21 cellular contexts compared by ENCODE assay signal in genomic region chr3:194224536-194224935, GRCh38.
A peak's percentile ranks its signal among the peaks of the same experiment; 100 is the strongest.
DNase-seq lines count a peak whose midpoint lies in the region; ATAC-seq and TF ChIP-seq lines count a peak whose summit lies in the region.
"Had no signal": no experiment of that assay in that cellular context is flagged by ENCODE, and none has a peak within 500 bp of the region (broad histone marks: within the 10 kb centered on the region; RNA-seq: fewer than 3 reads in every experiment).

No MANE protein-coding gene starts in this region.

- intact Hi-C loops in activated CD4-positive, alpha-beta T cell treated with anti-CD3 and anti-CD28 coated beads for 36 hours (cut with DNase I, micrococcal nuclease), result no loop called here
- intact Hi-C loops in right lobe of liver (cut with DNase I), result no loop called here

- no peaks in the 10 kb centered on the region for H3K36me3 Mint-ChIP-seq in activated CD4-positive, alpha-beta T cell treated with anti-CD3 and anti-CD28 coated beads for 36 hours (ENCODE audit: low read depth)
- no peaks in the 10 kb centered on the region for H3K36me3 Mint-ChIP-seq in brain
- H3K36me3 Mint-ChIP-seq in progenitor cell of endocrine pancreas (ENCODE audit: insufficient read depth), result peaks cover 2% of the 10 kb centered on the region
- H3K36me3 Mint-ChIP-seq: stimulated activated memory B cell treated with anti-CD40 and anti-IgM and Interleukin-4, amounts not matched to agents 10 μg/mL and 1 μg/mL and 100 μg/mL, for 72 hours had no signal

- H3K27me3 ChIP-seq in right lobe of liver, result no peaks in the 10 kb centered on the region

- H3K27ac Mint-ChIP-seq in activated CD4-positive, alpha-beta T cell treated with anti-CD3 and anti-CD28 coated beads for 36 hours, result no peak overlapping the region
- H3K27ac Mint-ChIP-seq in brain (peak overlapping the region in 4 of 5 experiments; percentile 15 to 79 (median 47)), progenitor cell of endocrine pancreas (peak overlapping the region; percentile 43)
- H3K27ac Mint-ChIP-seq: activated B cell treated with CpG ODN at 0.5 μM for 24 hours; nephron progenitor cell; stimulated activated memory B cell treated with anti-CD40 and anti-IgM and Interleukin-4, amounts not matched to agents 10 μg/mL and 1 μg/mL and 100 μg/mL, for 72 hours; T-helper 17 cell had no signal

- H3K9me3 Mint-ChIP-seq in activated CD4-positive, alpha-beta T cell treated with anti-CD3 and anti-CD28 coated beads for 36 hours (ENCODE audit: low read depth), result no peaks in the 10 kb centered on the region
- peaks cover 0 to 17% (median 8%) of the 10 kb centered on the region in 5 experiments for H3K9me3 Mint-ChIP-seq in brain
- H3K9me3 Mint-ChIP-seq in progenitor cell of endocrine pancreas (ENCODE audit: low read depth), result peaks cover 6% of the 10 kb centered on the region
- H3K9me3 Mint-ChIP-seq: activated B cell treated with CpG ODN at 0.5 μM for 24 hours; stimulated activated memory B cell treated with anti-CD40 and anti-IgM and Interleukin-4, amounts not matched to agents 10 μg/mL and 1 μg/mL and 100 μg/mL, for 72 hours had no signal

- H3K4me1 ChIP-seq in right lobe of liver, result no peaks in the 10 kb centered on the region
- H3K4me1 ChIP-seq: tibial artery had no signal

- no peak overlapping the region for H3K27ac ChIP-seq in right lobe of liver
- H3K27ac ChIP-seq: tibial artery had no signal

- TF ChIP-seq POLR2A in right lobe of liver (IDR thresholded peaks at IDR 0.05), result no peak

- WGBS in right lobe of liver (ENCODE audit: insufficient coverage, low coverage, low lambda C conversion rate, missing lambda C conversion rate), result 52% methylated on average over 6 of the region's 6 CpGs

- H3K4me3 Mint-ChIP-seq in activated CD4-positive, alpha-beta T cell treated with anti-CD3 and anti-CD28 coated beads for 36 hours, result no peak overlapping the region
- H3K4me3 Mint-ChIP-seq in brain, result no peak overlapping the region
- H3K4me3 Mint-ChIP-seq in progenitor cell of endocrine pancreas (ENCODE audit: low read depth), result no peak overlapping the region
- H3K4me3 Mint-ChIP-seq: activated B cell treated with CpG ODN at 0.5 μM for 24 hours; nephron progenitor cell; stimulated activated memory B cell treated with anti-CD40 and anti-IgM and Interleukin-4, amounts not matched to agents 10 μg/mL and 1 μg/mL and 100 μg/mL, for 72 hours; T-helper 17 cell had no signal

- CTCF ChIA-PET in activated CD4-positive, alpha-beta T cell treated with anti-CD3 and anti-CD28 coated beads for 36 hours (lab: Charles Lee), result no interaction called here

- no peaks in the 10 kb centered on the region for H3K9me3 ChIP-seq in right lobe of liver
- H3K9me3 ChIP-seq: esophagus squamous epithelium, tibial artery had no signal

- H3K36me3 ChIP-seq in right lobe of liver, result no peaks in the 10 kb centered on the region
- H3K36me3 ChIP-seq: esophagus squamous epithelium, tibial artery had no signal

- peaks cover 8% of the 10 kb centered on the region for H3K4me1 Mint-ChIP-seq in activated CD4-positive, alpha-beta T cell treated with anti-CD3 and anti-CD28 coated beads for 36 hours
- H3K4me1 Mint-ChIP-seq in brain (peaks cover 41% of the 10 kb centered on the region), progenitor cell of endocrine pancreas (ENCODE audit: low read depth) (peaks cover 11% of the 10 kb centered on the region)

- peak; percentile 57 for ATAC-seq in activated CD4-positive, alpha-beta T cell treated with anti-CD3 and anti-CD28 coated beads for 36 hours
- ATAC-seq in right lobe of liver (no peak), GM21381 (IDR thresholded peaks at IDR 0.05; ENCODE audit: unreplicated experiment) (no peak)
- ATAC-seq: stimulated activated memory B cell treated with anti-CD40 and anti-IgM and Interleukin-4, amounts not matched to agents 10 μg/mL and 1 μg/mL and 100 μg/mL, for 72 hours; T-helper 17 cell had no signal

- POLR2A ChIA-PET in activated CD4-positive, alpha-beta T cell treated with anti-CD3 and anti-CD28 coated beads for 36 hours (lab: Charles Lee), result no interaction called here

- H3K4me3 ChIP-seq in right lobe of liver, result no peak overlapping the region
- H3K4me3 ChIP-seq: esophagus squamous epithelium, tibial artery had no signal

- TF ChIP-seq CTCF in brain (conservative IDR thresholded peaks at IDR 0.05) (no peak), progenitor cell of endocrine pancreas (IDR thresholded peaks at IDR 0.05; ENCODE audit: unreplicated experiment) (no peak), right lobe of liver (IDR thresholded peaks at IDR 0.05) (no peak)

- DNase-seq in activated CD4-positive, alpha-beta T cell treated with anti-CD3 and anti-CD28 coated beads for 36 hours, result peak; percentile 25
- DNase-seq in activated CD4-positive, alpha-beta T cell treated with anti-CD3 and anti-CD28 coated beads, Interleukin-2, amount 50 U/mL, for 48 hours, result no peak
- DNase-seq in NCI-H1105 treated with DMSO at 0.1 percent for 48 hours (lab: John Stamatoyannopoulos, UW) (peak; percentile 18), progenitor cell of endocrine pancreas (ENCODE audit: low spot score, unreplicated experiment) (no peak), right lobe of liver (no peak), DMS 273 (lab: John Stamatoyannopoulos, UW; ENCODE audit: unreplicated experiment) (no peak)
- DNase-seq: activated B cell treated with CpG ODN at 0.5 μM for 24 hours; activated effector memory CD4-positive, alpha-beta T cell treated with anti-CD3 and anti-CD28 coated beads, Interleukin-2, amount 50 U/mL, for 16 hours; C1 segment of cervical spinal cord; central memory CD4-positive, alpha-beta T cell; DMS 273 treated with DMSO at 0.1 percent for 48 hours; esophagus squamous epithelium; GF-D8; NCI-H146; NCI-H446 treated with DMSO at 0.1 percent for 48 hours; T-helper 17 cell; tibial artery had no signal

- H3K27me3 Mint-ChIP-seq in activated CD4-positive, alpha-beta T cell treated with anti-CD3 and anti-CD28 coated beads for 36 hours, result peaks cover 21% of the 10 kb centered on the region
- peaks cover 11% of the 10 kb centered on the region for H3K27me3 Mint-ChIP-seq in brain
- H3K27me3 Mint-ChIP-seq in progenitor cell of endocrine pancreas, result peaks cover 20% of the 10 kb centered on the region

Comparison
In these comparisons a context has a peak if more than half of its experiments do, and no peak if none do; other contexts are left out.
1. DNase-seq: peak in activated CD4-positive, alpha-beta T cell treated with anti-CD3 and anti-CD28 coated beads for 36 hours (single experiment) and NCI-H1105 treated with DMSO at 0.1 percent for 48 hours (single experiment); none in activated CD4-positive, alpha-beta T cell treated with anti-CD3 and anti-CD28 coated beads, Interleukin-2, amount 50 U/mL, for 48 hours (0 of 2), progenitor cell of endocrine pancreas (single experiment), right lobe of liver (0 of 3) and DMS 273 (single experiment).